ENCODE assay signal across 1 cellular context in genomic region chr1:75423616-75424015, GRCh38.
TF ChIP-seq lines count a peak whose summit lies in the region.

No MANE protein-coding gene starts in this region.

TF ChIP-seq in K562, 482 proteins besides CTCF, POLR2A, EP300 and RAD21 (continued from another document and continues in another):
- TF ChIP-seq FOXK1 (CRISPR knock-in tag; IDR thresholded peaks at IDR 0.05; ENCODE audit: borderline replicate concordance) = no peak
- peak; percentile 60 for TF ChIP-seq CBFA2T2 (conservative IDR thresholded peaks at IDR 0.05)
- TF ChIP-seq NFIC (IDR thresholded peaks at IDR 0.05) = peak; percentile 93
- TF ChIP-seq BRD9 (IDR thresholded peaks at IDR 0.05; ENCODE audit: low read depth, partially characterized antibody) = no peak
- TF ChIP-seq BRD4 (IDR thresholded peaks at IDR 0.05) = no peak
- TF ChIP-seq ERF (CRISPR knock-in tag; IDR thresholded peaks at IDR 0.05) = no peak
- no peak for TF ChIP-seq RBM39 (optimal IDR thresholded peaks at IDR 0.05; ENCODE audit: low read depth, low read length)
- no peak for TF ChIP-seq ESRRB (CRISPR knock-in tag; IDR thresholded peaks at IDR 0.05; ENCODE audit: borderline replicate concordance)
- TF ChIP-seq ZC3H11A (IDR thresholded peaks at IDR 0.05; ENCODE audit: low read depth, low read length) = no peak
- TF ChIP-seq, protein P1, sequence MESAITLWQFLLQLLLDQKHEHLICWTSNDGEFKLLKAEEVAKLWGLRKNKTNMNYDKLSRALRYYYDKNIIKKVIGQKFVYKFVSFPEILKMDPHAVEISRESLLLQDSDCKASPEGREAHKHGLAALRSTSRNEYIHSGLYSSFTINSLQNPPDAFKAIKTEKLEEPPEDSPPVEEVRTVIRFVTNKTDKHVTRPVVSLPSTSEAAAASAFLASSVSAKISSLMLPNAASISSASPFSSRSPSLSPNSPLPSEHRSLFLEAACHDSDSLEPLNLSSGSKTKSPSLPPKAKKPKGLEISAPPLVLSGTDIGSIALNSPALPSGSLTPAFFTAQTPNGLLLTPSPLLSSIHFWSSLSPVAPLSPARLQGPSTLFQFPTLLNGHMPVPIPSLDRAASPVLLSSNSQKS (CRISPR knock-in tag; IDR thresholded peaks at IDR 0.05) = no peak
- TF ChIP-seq, protein P2, sequence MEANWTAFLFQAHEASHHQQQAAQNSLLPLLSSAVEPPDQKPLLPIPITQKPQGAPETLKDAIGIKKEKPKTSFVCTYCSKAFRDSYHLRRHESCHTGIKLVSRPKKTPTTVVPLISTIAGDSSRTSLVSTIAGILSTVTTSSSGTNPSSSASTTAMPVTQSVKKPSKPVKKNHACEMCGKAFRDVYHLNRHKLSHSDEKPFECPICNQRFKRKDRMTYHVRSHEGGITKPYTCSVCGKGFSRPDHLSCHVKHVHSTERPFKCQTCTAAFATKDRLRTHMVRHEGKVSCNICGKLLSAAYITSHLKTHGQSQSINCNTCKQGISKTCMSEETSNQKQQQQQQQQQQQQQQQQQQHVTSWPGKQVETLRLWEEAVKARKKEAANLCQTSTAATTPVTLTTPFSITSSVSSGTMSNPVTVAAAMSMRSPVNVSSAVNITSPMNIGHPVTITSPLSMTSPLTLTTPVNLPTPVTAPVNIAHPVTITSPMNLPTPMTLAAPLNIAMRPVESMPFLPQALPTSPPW (CRISPR knock-in tag; IDR thresholded peaks at IDR 0.05) = 0 out of 2 replicates have a peak, but pooled peaks have one; percentile 20
- no peak for TF ChIP-seq SMARCC2 (IDR thresholded peaks at IDR 0.05; ENCODE audit: low read depth)
- TF ChIP-seq, protein P3, sequence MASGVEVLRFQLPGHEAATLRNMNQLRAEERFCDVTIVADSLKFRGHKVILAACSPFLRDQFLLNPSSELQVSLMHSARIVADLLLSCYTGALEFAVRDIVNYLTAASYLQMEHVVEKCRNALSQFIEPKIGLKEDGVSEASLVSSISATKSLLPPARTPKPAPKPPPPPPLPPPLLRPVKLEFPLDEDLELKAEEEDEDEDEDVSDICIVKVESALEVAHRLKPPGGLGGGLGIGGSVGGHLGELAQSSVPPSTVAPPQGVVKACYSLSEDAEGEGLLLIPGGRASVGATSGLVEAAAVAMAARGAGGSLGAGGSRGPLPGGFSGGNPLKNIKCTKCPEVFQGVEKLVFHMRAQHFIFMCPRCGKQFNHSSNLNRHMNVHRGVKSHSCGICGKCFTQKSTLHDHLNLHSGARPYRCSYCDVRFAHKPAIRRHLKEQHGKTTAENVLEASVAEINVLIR (CRISPR knock-in tag; IDR thresholded peaks at IDR 0.05) = no peak
- TF ChIP-seq, protein P4, sequence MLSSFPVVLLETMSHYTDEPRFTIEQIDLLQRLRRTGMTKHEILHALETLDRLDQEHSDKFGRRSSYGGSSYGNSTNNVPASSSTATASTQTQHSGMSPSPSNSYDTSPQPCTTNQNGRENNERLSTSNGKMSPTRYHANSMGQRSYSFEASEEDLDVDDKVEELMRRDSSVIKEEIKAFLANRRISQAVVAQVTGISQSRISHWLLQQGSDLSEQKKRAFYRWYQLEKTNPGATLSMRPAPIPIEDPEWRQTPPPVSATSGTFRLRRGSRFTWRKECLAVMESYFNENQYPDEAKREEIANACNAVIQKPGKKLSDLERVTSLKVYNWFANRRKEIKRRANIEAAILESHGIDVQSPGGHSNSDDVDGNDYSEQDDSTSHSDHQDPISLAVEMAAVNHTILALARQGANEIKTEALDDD (IDR thresholded peaks at IDR 0.05) = no peak
- TF ChIP-seq AFF1 (IDR thresholded peaks at IDR 0.05; ENCODE audit: low read depth in 1 of 2, partially characterized antibody in 2 of 2) = no peak
- TF ChIP-seq, protein P5, sequence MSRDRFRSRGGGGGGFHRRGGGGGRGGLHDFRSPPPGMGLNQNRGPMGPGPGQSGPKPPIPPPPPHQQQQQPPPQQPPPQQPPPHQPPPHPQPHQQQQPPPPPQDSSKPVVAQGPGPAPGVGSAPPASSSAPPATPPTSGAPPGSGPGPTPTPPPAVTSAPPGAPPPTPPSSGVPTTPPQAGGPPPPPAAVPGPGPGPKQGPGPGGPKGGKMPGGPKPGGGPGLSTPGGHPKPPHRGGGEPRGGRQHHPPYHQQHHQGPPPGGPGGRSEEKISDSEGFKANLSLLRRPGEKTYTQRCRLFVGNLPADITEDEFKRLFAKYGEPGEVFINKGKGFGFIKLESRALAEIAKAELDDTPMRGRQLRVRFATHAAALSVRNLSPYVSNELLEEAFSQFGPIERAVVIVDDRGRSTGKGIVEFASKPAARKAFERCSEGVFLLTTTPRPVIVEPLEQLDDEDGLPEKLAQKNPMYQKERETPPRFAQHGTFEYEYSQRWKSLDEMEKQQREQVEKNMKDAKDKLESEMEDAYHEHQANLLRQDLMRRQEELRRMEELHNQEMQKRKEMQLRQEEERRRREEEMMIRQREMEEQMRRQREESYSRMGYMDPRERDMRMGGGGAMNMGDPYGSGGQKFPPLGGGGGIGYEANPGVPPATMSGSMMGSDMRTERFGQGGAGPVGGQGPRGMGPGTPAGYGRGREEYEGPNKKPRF (IDR thresholded peaks at IDR 0.05; ENCODE audit: low read depth, low read length) = no peak
- no peak for TF ChIP-seq RBM22 (IDR thresholded peaks at IDR 0.05; ENCODE audit: low read depth, low read length, poor library complexity, severe bottlenecking)
- no peak for TF ChIP-seq KHSRP (IDR thresholded peaks at IDR 0.05)
- TF ChIP-seq, protein P6, sequence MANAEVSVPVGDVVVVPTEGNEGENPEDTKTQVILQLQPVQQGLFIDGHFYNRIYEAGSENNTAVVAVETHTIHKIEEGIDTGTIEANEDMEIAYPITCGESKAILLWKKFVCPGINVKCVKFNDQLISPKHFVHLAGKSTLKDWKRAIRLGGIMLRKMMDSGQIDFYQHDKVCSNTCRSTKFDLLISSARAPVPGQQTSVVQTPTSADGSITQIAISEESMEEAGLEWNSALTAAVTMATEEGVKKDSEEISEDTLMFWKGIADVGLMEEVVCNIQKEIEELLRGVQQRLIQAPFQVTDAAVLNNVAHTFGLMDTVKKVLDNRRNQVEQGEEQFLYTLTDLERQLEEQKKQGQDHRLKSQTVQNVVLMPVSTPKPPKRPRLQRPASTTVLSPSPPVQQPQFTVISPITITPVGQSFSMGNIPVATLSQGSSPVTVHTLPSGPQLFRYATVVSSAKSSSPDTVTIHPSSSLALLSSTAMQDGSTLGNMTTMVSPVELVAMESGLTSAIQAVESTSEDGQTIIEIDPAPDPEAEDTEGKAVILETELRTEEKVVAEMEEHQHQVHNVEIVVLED (CRISPR knock-in tag; IDR thresholded peaks at IDR 0.05) = no peak
- TF ChIP-seq, protein P7, sequence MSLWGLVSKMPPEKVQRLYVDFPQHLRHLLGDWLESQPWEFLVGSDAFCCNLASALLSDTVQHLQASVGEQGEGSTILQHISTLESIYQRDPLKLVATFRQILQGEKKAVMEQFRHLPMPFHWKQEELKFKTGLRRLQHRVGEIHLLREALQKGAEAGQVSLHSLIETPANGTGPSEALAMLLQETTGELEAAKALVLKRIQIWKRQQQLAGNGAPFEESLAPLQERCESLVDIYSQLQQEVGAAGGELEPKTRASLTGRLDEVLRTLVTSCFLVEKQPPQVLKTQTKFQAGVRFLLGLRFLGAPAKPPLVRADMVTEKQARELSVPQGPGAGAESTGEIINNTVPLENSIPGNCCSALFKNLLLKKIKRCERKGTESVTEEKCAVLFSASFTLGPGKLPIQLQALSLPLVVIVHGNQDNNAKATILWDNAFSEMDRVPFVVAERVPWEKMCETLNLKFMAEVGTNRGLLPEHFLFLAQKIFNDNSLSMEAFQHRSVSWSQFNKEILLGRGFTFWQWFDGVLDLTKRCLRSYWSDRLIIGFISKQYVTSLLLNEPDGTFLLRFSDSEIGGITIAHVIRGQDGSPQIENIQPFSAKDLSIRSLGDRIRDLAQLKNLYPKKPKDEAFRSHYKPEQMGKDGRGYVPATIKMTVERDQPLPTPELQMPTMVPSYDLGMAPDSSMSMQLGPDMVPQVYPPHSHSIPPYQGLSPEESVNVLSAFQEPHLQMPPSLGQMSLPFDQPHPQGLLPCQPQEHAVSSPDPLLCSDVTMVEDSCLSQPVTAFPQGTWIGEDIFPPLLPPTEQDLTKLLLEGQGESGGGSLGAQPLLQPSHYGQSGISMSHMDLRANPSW (CRISPR knock-in tag; IDR thresholded peaks at IDR 0.05) = no peak
- TF ChIP-seq ZNF561 (CRISPR knock-in tag; conservative IDR thresholded peaks at IDR 0.05) = no peak
- no peak for TF ChIP-seq SUPT5H (IDR thresholded peaks at IDR 0.05)
- TF ChIP-seq ZNF699 (CRISPR knock-in tag; IDR thresholded peaks at IDR 0.05; ENCODE audit: insufficient replicate concordance) = no peak
- TF ChIP-seq, protein P8, sequence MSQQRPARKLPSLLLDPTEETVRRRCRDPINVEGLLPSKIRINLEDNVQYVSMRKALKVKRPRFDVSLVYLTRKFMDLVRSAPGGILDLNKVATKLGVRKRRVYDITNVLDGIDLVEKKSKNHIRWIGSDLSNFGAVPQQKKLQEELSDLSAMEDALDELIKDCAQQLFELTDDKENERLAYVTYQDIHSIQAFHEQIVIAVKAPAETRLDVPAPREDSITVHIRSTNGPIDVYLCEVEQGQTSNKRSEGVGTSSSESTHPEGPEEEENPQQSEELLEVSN (IDR thresholded peaks at IDR 0.05; ENCODE audit: borderline replicate concordance in 1 of 2, extremely low read depth in 1 of 2, insufficient read depth in 1 of 2, insufficient read length in 1 of 2, low read depth in 1 of 2, low read length in 1 of 2, poor library complexity in 1 of 2, severe bottlenecking in 1 of 2) = no peak
- no peak for TF ChIP-seq U2AF1 (optimal IDR thresholded peaks at IDR 0.05; ENCODE audit: low read depth, low read length)
- no peak for TF ChIP-seq GTF3C2 (IDR thresholded peaks at IDR 0.05; ENCODE audit: borderline replicate concordance, extremely low read depth, insufficient read length)
- TF ChIP-seq MYNN (IDR thresholded peaks at IDR 0.05) = no peak
- TF ChIP-seq MYNN (CRISPR knock-in tag; IDR thresholded peaks at IDR 0.05) = no peak
- TF ChIP-seq YBX1 (IDR thresholded peaks at IDR 0.05) = no peak
- TF ChIP-seq NR2C2 (CRISPR knock-in tag; IDR thresholded peaks at IDR 0.05) = no peak
- TF ChIP-seq NR2C2 (tag; IDR thresholded peaks at IDR 0.05) = no peak
- peak in 1 of 2 experiments; percentile 67; a peak in 2 of 4 replicates for TF ChIP-seq TBL1XR1 (IDR thresholded peaks at IDR 0.05; ENCODE audit: low read length in 2 of 2)
- no peak for TF ChIP-seq BDP1 (IDR thresholded peaks at IDR 0.05; ENCODE audit: insufficient read depth, insufficient read length)
- TF ChIP-seq TGIF2 (CRISPR knock-in tag; IDR thresholded peaks at IDR 0.05) = no peak
- TF ChIP-seq ZNF584 (CRISPR knock-in tag; IDR thresholded peaks at IDR 0.05; ENCODE audit: low read depth) = no peak
- no peak for TF ChIP-seq ZNF668 (CRISPR knock-in tag; IDR thresholded peaks at IDR 0.05)
- no peak for TF ChIP-seq ZNF347 (CRISPR knock-in tag; IDR thresholded peaks at IDR 0.05; ENCODE audit: low read depth)
- no peak for TF ChIP-seq SNAPC5 (CRISPR knock-in tag; IDR thresholded peaks at IDR 0.05)
- peak; percentile 54 for TF ChIP-seq HDAC3 (IDR thresholded peaks at IDR 0.05; ENCODE audit: borderline replicate concordance, partially characterized antibody)
